ENCODE assay signal across 33 cellular contexts in genomic region chr17:6487243-6488007, GRCh38. TPM values are rescaled to one million over a fixed set of nuclear protein-coding genes. Genes with fewer than 3 reads are reported as not detected.
A peak's percentile ranks its signal among the peaks of the same experiment; 100 is the strongest.
DNase-seq lines count a peak whose midpoint lies in the region; ATAC-seq, FAIRE-seq and TF ChIP-seq lines count a peak whose summit lies in the region.
"Had no signal": no experiment of that assay in that cellular context is flagged by ENCODE, and none has a peak within 500 bp of the region (broad histone marks: within the 10 kb centered on the region; RNA-seq: fewer than 3 reads in every experiment).

No MANE protein-coding gene starts in this region.

- H3K4me3 ChIP-seq in A673 (ENCODE audit: low read depth, low read length, poor library complexity, severe bottlenecking) (no peak overlapping the region), GM23248 (no peak overlapping the region), adrenal gland (no peak overlapping the region), lower lobe of right lung (no peak overlapping the region)
- H3K4me3 ChIP-seq: hepatocyte, lung, Peyer's patch, psoas muscle, SK-N-MC, smooth muscle cell had no signal

- in situ Hi-C loops in GM23248 (cut with MboI), result no loop called here

- H3K9me2 ChIP-seq in GM23248 (ENCODE audit: insufficient read depth), result no peaks in the 10 kb centered on the region

- no peak overlapping the region for H3K27ac ChIP-seq in A673 (ENCODE audit: low read depth, low read length, poor library complexity, severe bottlenecking)
- H3K27ac ChIP-seq in GM23248, result no peak overlapping the region
- H3K27ac ChIP-seq in adrenal gland, result no peak overlapping the region
- H3K27ac ChIP-seq in lower lobe of right lung, result no peak overlapping the region
- H3K27ac ChIP-seq: C4-2B, hepatocyte, HL-60, Peyer's patch, psoas muscle, SK-N-MC had no signal

- intact Hi-C loops in A673 (cut with micrococcal nuclease; ENCODE audit: unreplicated experiment), result no loop called here
- intact Hi-C loops in adrenal gland (cut with DNase I), result no loop called here
- intact Hi-C loops in lower lobe of right lung (cut with DNase I), result no loop called here

- H3K4me2 ChIP-seq in GM23248 (ENCODE audit: unreplicated experiment), result no peak overlapping the region
- H3K4me2 ChIP-seq: hepatocyte had no signal

- FAIRE-seq in D721Med (lab: Jason Lieb, UNC), result no peak
- FAIRE-seq: colon had no signal

- H3K9me3 ChIP-seq in A673 (ENCODE audit: low read depth, low read length, poor library complexity, severe bottlenecking), result no peaks in the 10 kb centered on the region
- H3K9me3 ChIP-seq in GM23248 (ENCODE audit: low read depth), result no peaks in the 10 kb centered on the region
- no peaks in the 10 kb centered on the region for H3K9me3 ChIP-seq in adrenal gland (replicated peaks in 1 of 3)
- no peaks in the 10 kb centered on the region for H3K9me3 ChIP-seq in lower lobe of right lung
- H3K9me3 ChIP-seq: Peyer's patch, psoas muscle had no signal

- H3K4me1 ChIP-seq in A673 (ENCODE audit: insufficient read depth, low read length, poor library complexity, severe bottlenecking), result peaks cover 24% of the 10 kb centered on the region
- peaks cover 8% of the 10 kb centered on the region for H3K4me1 ChIP-seq in GM23248 (ENCODE audit: insufficient read depth)
- H3K4me1 ChIP-seq in adrenal gland (replicated peaks in 1 of 2), result no peaks in the 10 kb centered on the region
- no peaks in the 10 kb centered on the region for H3K4me1 ChIP-seq in lower lobe of right lung
- H3K4me1 ChIP-seq: Peyer's patch, psoas muscle had no signal

- H3K9ac ChIP-seq in GM23248, result no peak overlapping the region

- no peaks in the 10 kb centered on the region for H4K20me1 ChIP-seq in GM23248 (ENCODE audit: insufficient read depth)

- no TSS peak for BruUV-seq in A673 (replicated peaks; lab: Mats Ljungman, UMichigan)

- WGBS in GM23248 (ENCODE audit: low coverage in 1 of 2, low lambda C conversion rate in 2 of 2, missing lambda C conversion rate in 2 of 2), 2 experiments, result 38 to 39% methylated on average over 13 of the region's 13 CpGs
- WGBS in adrenal gland, 4 donors, result 65 to 73% (median 68%) methylated on average over 12 to 13 of the region's 13 CpGs

- CTCF ChIA-PET in A673 (lab: Charles Lee), result no interaction called here

- no peak overlapping the region for H2AFZ ChIP-seq in GM23248
- H2AFZ ChIP-seq: hepatocyte had no signal

- H3K79me2 ChIP-seq in GM23248 (ENCODE audit: insufficient read depth), result no peaks in the 10 kb centered on the region
- H3K79me2 ChIP-seq: hepatocyte had no signal

- H3K36me3 ChIP-seq in A673 (ENCODE audit: insufficient read depth, low read length, poor library complexity, severe bottlenecking), result no peaks in the 10 kb centered on the region
- no peaks in the 10 kb centered on the region for H3K36me3 ChIP-seq in GM23248 (ENCODE audit: low read depth)
- no peaks in the 10 kb centered on the region for H3K36me3 ChIP-seq in adrenal gland (replicated peaks in 1 of 2)
- H3K36me3 ChIP-seq in lower lobe of right lung, result no peaks in the 10 kb centered on the region
- H3K36me3 ChIP-seq: Peyer's patch had no signal

- POLR2A ChIA-PET in A673 (lab: Charles Lee; ENCODE audit: low non-redundant PET), result no interaction called here

- ATAC-seq in lower lobe of right lung, result peak in 1 of 2 donors; percentile 39
- ATAC-seq: activated naive CD8-positive, alpha-beta T cell treated with anti-CD3 and anti-CD28 coated beads, Interleukin-2, amount 50 U/mL, for 24 hours; psoas muscle; stimulated activated naive B cell treated with anti-CD40 and anti-IgM and Interleukin-4, amounts not matched to agents 10 μg/mL and 1 μg/mL and 100 μg/mL, for 72 hours had no signal

- peak; percentile 76 for DNase-seq in A673 (ENCODE audit: low spot score)
- peak; percentile 17 for DNase-seq in GM23248
- DNase-seq in adrenal gland, result peak in 5 of 7 donors; percentile 31 to 76 (median 54)
- DNase-seq in lower lobe of right lung, result peak; percentile 56
- DNase-seq in stimulated activated CD4-positive, alpha-beta T cell treated with anti-CD3 and anti-CD28 coated beads, Interleukin-4, amount 100 ng/mL, for 4 hours, result no peak
- DNase-seq in D721Med (ENCODE audit: insufficient read length, low spot score), result no peak
- DNase-seq in stimulated activated naive CD4-positive, alpha-beta T cell (lab: John Stamatoyannopoulos, UW), result no peak
- no peak for DNase-seq in stimulated activated CD4-positive, alpha-beta T cell treated with anti-CD3 and anti-CD28 coated beads, Interleukin-2, amount 100 ng/mL, for 24 hours
- DNase-seq: activated CD4-positive, alpha-beta T cell treated with anti-CD3 and anti-CD28 coated beads for 48 hours; activated gamma-delta T cell treated with Interleukin-2 at 50 U/mL for 16 hours; activated naive CD8-positive, alpha-beta T cell treated with anti-CD3 and anti-CD28 coated beads, Interleukin-2, amount 50 U/mL, for 24 hours; activated T-cell treated with anti-CD3 and anti-CD28 coated beads, Interleukin-2, amount 50 U/mL, for 24 hours; effector memory CD4-positive, alpha-beta T cell; EL; foreskin melanocyte; H9; NCI-H1048; NCI-H2029 treated with DMSO at 0.1 percent for 48 hours; stimulated activated CD4-positive, alpha-beta T cell treated with anti-CD3 and anti-CD28 coated beads, Interleukin-4, amount 100 ng/mL, for 1 hour; stimulated activated naive B cell treated with anti-CD40 and anti-IgM and Interleukin-4, amounts not matched to agents 10 μg/mL and 1 μg/mL and 100 μg/mL, for 72 hours had no signal

- H3K27me3 ChIP-seq in A673 (replicated peaks; ENCODE audit: insufficient read depth, low read depth, low read length, poor library complexity) (no peaks in the 10 kb centered on the region), GM23248 (replicated peaks; ENCODE audit: insufficient read depth) (no peaks in the 10 kb centered on the region), adrenal gland (no peaks in the 10 kb centered on the region), lower lobe of right lung (ENCODE audit: low read depth) (no peaks in the 10 kb centered on the region)
- H3K27me3 ChIP-seq: hepatocyte, Peyer's patch had no signal

- TF ChIP-seq POLR2A in adrenal gland (IDR thresholded peaks at IDR 0.05), result no peak

- TF ChIP-seq CTCF in A673 (conservative IDR thresholded peaks at IDR 0.05; ENCODE audit: low read depth, low read length), result no peak
- no peak for TF ChIP-seq CTCF in adrenal gland (IDR thresholded peaks at IDR 0.05)
- no peak for TF ChIP-seq CTCF in lower lobe of right lung (IDR thresholded peaks at IDR 0.05)
- TF ChIP-seq CTCF in D721Med (IDR thresholded peaks at IDR 0.05; ENCODE audit: insufficient read depth, missing control alignments), result no peak

- no peaks in the 10 kb centered on the region for H3F3A ChIP-seq in GM23248 (ENCODE audit: insufficient read depth)

RNA-seq across cellular contexts. Expression of gene PIMREG, which starts 43.2 kb away (rescaled TPM):
- 90.5 and 107 TPM in 2 replicates for total RNA-seq in A673 (2021)
- 20.7 and 28.7 TPM in 2 replicates for total RNA-seq in GM23248 (2014; rRNA removed; shearing (Covaris generic))
- polyA plus RNA-seq in GM23248 (2016; fragmentation: Nextera tagmentation; extraction: Ambion mirVana), result 22.6 and 24.4 TPM in 2 replicates
- total RNA-seq in adrenal gland, result 1 to 10 TPM; 1.0 to 7.8 (median 3.9) TPM
- 1 to 10 TPM in 1 of 3 donors, under 1 TPM in 2; 0.72 to 1.6 (median 0.98) TPM for polyA plus RNA-seq in adrenal gland
- total RNA-seq in lower lobe of right lung, result 0.62 TPM

RNA-seq across cellular contexts. Expression of gene AIPL1, which starts 52.5 kb away (rescaled TPM):
- total RNA-seq in A673 (2021), result not detected in 2 replicates
- not detected in 2 replicates for total RNA-seq in GM23248 (2014; rRNA removed; shearing (Covaris generic))
- not detected in 2 replicates for polyA plus RNA-seq in GM23248 (2016; fragmentation: Nextera tagmentation; extraction: Ambion mirVana)
- not detected for total RNA-seq in adrenal gland
- not detected for polyA plus RNA-seq in adrenal gland
- not detected for total RNA-seq in lower lobe of right lung
- total RNA-seq: activated CD8-positive, alpha-beta memory T cell treated with anti-CD3 and anti-CD28 coated beads for 36 hours; hepatocyte; LHCN-M2; lung; Peyer's patch; psoas muscle; smooth muscle cell had no signal
- polyA plus RNA-seq: AG04450, esophagus, hepatocyte, lung, psoas muscle, smooth muscle cell had no signal

Comparison
In these comparisons a context has a peak if more than half of its experiments do, and no peak if none do; other contexts are left out.
1. DNase-seq: peak in A673 (single experiment), GM23248 (single experiment), adrenal gland (5 of 7) and lower lobe of right lung (single experiment); none in stimulated activated CD4-positive, alpha-beta T cell treated with anti-CD3 and anti-CD28 coated beads, Interleukin-4, amount 100 ng/mL, for 4 hours (0 of 2), D721Med (single experiment), stimulated activated naive CD4-positive, alpha-beta T cell (0 of 6) and stimulated activated CD4-positive, alpha-beta T cell treated with anti-CD3 and anti-CD28 coated beads, Interleukin-2, amount 100 ng/mL, for 24 hours (0 of 2).